In the genomic region with DNA sequence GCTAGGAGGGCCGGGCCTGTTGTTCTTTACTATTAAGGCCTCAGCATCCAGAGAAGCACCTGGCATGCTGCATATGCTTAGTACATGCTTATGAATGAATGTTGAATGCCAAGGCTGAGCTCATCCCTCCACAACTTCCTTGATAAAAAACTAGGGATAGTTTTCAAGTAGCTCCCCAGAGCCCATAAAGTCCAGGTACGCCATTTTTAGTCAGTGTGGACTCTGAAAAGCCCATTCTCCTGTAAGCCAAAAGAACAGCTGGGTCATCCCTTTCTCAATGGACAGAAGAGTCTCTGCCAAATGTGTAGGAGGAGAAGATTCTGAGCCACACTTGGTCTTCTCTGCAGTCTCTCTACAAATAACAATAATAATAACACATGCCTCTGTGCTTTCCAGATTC, we compare ENCODE assay signal across 25 cellular contexts. TPM values are rescaled to one million over a fixed set of nuclear protein-coding genes. Genes with fewer than 3 reads are reported as not detected.
"Had no signal": no experiment of that assay in that cellular context is flagged by ENCODE, and none has a peak within 500 bp of the region (broad histone marks: within the 10 kb centered on the region; RNA-seq: fewer than 3 reads in every experiment).

No MANE protein-coding gene starts in this region.

- H3K36me3 ChIP-seq: esophagus squamous epithelium, gastrocnemius medialis, pancreas, spleen, tibial nerve, vagina had no signal

- H3K9me3 ChIP-seq: esophagus squamous epithelium, gastrocnemius medialis, mucosa of descending colon, pancreas, spleen, tibial nerve, vagina had no signal

- H3K27ac ChIP-seq: cardiac muscle cell, esophagus squamous epithelium, gastrocnemius medialis, pancreas, tibial nerve, vagina had no signal

- H3K36me3 Mint-ChIP-seq: activated CD8-positive, alpha-beta memory T cell treated with anti-CD3 and anti-CD28 coated beads, Interleukin-2, amount 10 ng/mL, durations not matched to agents 7 days and 5 days; activated naive CD8-positive, alpha-beta T cell; immature natural killer cell; memory B cell had no signal

- DNase-seq: activated B cell treated with CpG ODN at 0.5 μM for 24 hours; activated CD4-positive, alpha-beta memory T cell treated with anti-CD3 and anti-CD28 coated beads, Interleukin-2, amount 10 ng/mL, durations not matched to agents 7 days and 5 days; activated CD4-positive, alpha-beta T cell treated with anti-CD3 and anti-CD28 coated beads for 48 hours; activated CD8-positive, alpha-beta memory T cell treated with anti-CD3 and anti-CD28 coated beads, Interleukin-2, amount 10 ng/mL, durations not matched to agents 7 days and 5 days; dermis blood vessel endothelial cell; effector memory CD4-positive, alpha-beta T cell; esophagus squamous epithelium; gastrocnemius medialis; head of caudate nucleus; immature natural killer cell; kidney glomerular epithelial cell; mucosa of descending colon; naive thymus-derived CD4-positive, alpha-beta T cell; pancreas; spleen; stimulated activated CD8-positive, alpha-beta memory T cell treated with anti-CD3 and anti-CD28 coated beads, Interleukin-4, amount 100 ng/mL, for 48 hours; stimulated activated naive CD8-positive, alpha-beta T cell treated with anti-CD3 and anti-CD28 coated beads, Interleukin-15, Interleukin-2, amounts not matched to agents 100 U/mL and 50 U/mL, for 24 hours; substantia nigra had no signal

- H3K27ac Mint-ChIP-seq: activated CD4-positive, alpha-beta memory T cell treated with anti-CD3 and anti-CD28 coated beads, Interleukin-2, amount 10 ng/mL, durations not matched to agents 7 days and 5 days; activated CD8-positive, alpha-beta memory T cell treated with anti-CD3 and anti-CD28 coated beads, Interleukin-2, amount 10 ng/mL, durations not matched to agents 7 days and 5 days; activated naive CD8-positive, alpha-beta T cell; immature natural killer cell; naive thymus-derived CD4-positive, alpha-beta T cell; T-helper 2 cell treated with Interferon-gamma antibody and Interleukin-4, amounts not matched to agents 5 μg/mL and 100 μg/mL, for 36 hours had no signal

- H3K27me3 Mint-ChIP-seq: activated B cell treated with CpG ODN at 0.5 μM for 24 hours, memory B cell had no signal

- H3K4me3 ChIP-seq: cardiac muscle cell, esophagus squamous epithelium, gastrocnemius medialis, mucosa of descending colon, pancreas, spleen, tibial nerve, vagina had no signal

- H3K9me3 Mint-ChIP-seq: activated B cell treated with CpG ODN at 0.5 μM for 24 hours; activated CD4-positive, alpha-beta memory T cell treated with anti-CD3 and anti-CD28 coated beads, Interleukin-2, amount 10 ng/mL, durations not matched to agents 7 days and 5 days; immature natural killer cell; memory B cell; naive thymus-derived CD4-positive, alpha-beta T cell; T-helper 2 cell treated with Interferon-gamma antibody and Interleukin-4, amounts not matched to agents 5 μg/mL and 100 μg/mL, for 36 hours had no signal

- ATAC-seq: activated CD8-positive, alpha-beta memory T cell treated with anti-CD3 and anti-CD28 coated beads, Interleukin-2, amount 10 ng/mL, durations not matched to agents 7 days and 5 days; gastrocnemius medialis; mucosa of descending colon; naive thymus-derived CD4-positive, alpha-beta T cell; pancreas; sciatic nerve; stimulated activated naive CD8-positive, alpha-beta T cell treated with anti-CD3 and anti-CD28 coated beads, Interleukin-15, Interleukin-2, amounts not matched to agents 100 U/mL and 50 U/mL, for 24 hours had no signal

- H3K4me3 Mint-ChIP-seq: activated B cell treated with CpG ODN at 0.5 μM for 24 hours; activated CD4-positive, alpha-beta memory T cell treated with anti-CD3 and anti-CD28 coated beads, Interleukin-2, amount 10 ng/mL, durations not matched to agents 7 days and 5 days; activated CD8-positive, alpha-beta memory T cell treated with anti-CD3 and anti-CD28 coated beads, Interleukin-2, amount 10 ng/mL, durations not matched to agents 7 days and 5 days; activated naive CD8-positive, alpha-beta T cell; immature natural killer cell; naive thymus-derived CD4-positive, alpha-beta T cell; T-helper 2 cell treated with Interferon-gamma antibody and Interleukin-4, amounts not matched to agents 5 μg/mL and 100 μg/mL, for 36 hours had no signal

- H3K27me3 ChIP-seq: cardiac muscle cell, gastrocnemius medialis, pancreas, spleen, tibial nerve, vagina had no signal

RNA-seq across cellular contexts. Expression of a gene that starts 8.9 kb away (rescaled TPM):
- polyA plus RNA-seq: naive thymus-derived CD4-positive, alpha-beta T cell had no signal

RNA-seq across cellular contexts. Expression of a gene that starts 35.5 kb away (rescaled TPM):
- total RNA-seq: activated B cell treated with CpG ODN at 0.5 μM for 24 hours; activated CD4-positive, alpha-beta memory T cell treated with anti-CD3 and anti-CD28 coated beads, Interleukin-2, amount 10 ng/mL, durations not matched to agents 7 days and 5 days; esophagus squamous epithelium; naive thymus-derived CD4-positive, alpha-beta T cell; vagina had no signal
- polyA plus RNA-seq: naive thymus-derived CD4-positive, alpha-beta T cell had no signal
